Comparison of ENCODE assay signal across 20 cellular contexts in genomic region chr6:35053701-35054100, GRCh38.
DNase-seq lines count a peak whose midpoint lies in the region; ATAC-seq and TF ChIP-seq lines count a peak whose summit lies in the region.
"Had no signal": no experiment of that assay in that cellular context is flagged by ENCODE, and none has a peak within 500 bp of the region (broad histone marks: within the 10 kb centered on the region; RNA-seq: fewer than 3 reads in every experiment).

No MANE protein-coding gene starts in this region.

- DNase-seq in IMR-90 (no peak), mesenchymal stem cell (no peak), DMS114 treated with DMSO at 0.1 percent for 48 hours (lab: John Stamatoyannopoulos, UW; ENCODE audit: unreplicated experiment) (no peak)
- no peak for DNase-seq in activated T-cell treated with anti-CD3 and anti-CD28 coated beads, Interleukin-2, amount 50 U/mL, for 4 hours
- DNase-seq: activated CD4-positive, alpha-beta T cell treated with anti-CD3 and anti-CD28 coated beads, Interleukin-2, amount 10 ng/mL, durations not matched to agents 24 days and 14 days; activated CD8-positive, alpha-beta memory T cell treated with anti-CD3 and anti-CD28 coated beads, Interleukin-2, amount 50 U/mL, for 4 hours; activated gamma-delta T cell treated with Interleukin-2 at 50 U/mL for 16 hours; CD4-positive, CD25-positive, alpha-beta regulatory T cell; DMS 273 treated with DMSO at 0.1 percent for 48 hours; NCI-H526; stimulated activated CD4-positive, alpha-beta T cell treated with anti-CD3 and anti-CD28 coated beads, Interleukin-2, amount 100 ng/mL, for 24 hours; T-cell had no signal

- H4K91ac ChIP-seq in IMR-90 (ENCODE audit: insufficient read depth, low read depth, low read length) (no peak overlapping the region), mesenchymal stem cell (ENCODE audit: low read length) (no peak overlapping the region)

- H4K8ac ChIP-seq in IMR-90 (ENCODE audit: low read depth in 2 of 2, low read length in 2 of 2) (no peak overlapping the region), mesenchymal stem cell (ENCODE audit: low read length) (no peak overlapping the region)

- H3K9me1 ChIP-seq in IMR-90 (ENCODE audit: insufficient read depth, low read length): peaks cover 22% of the 10 kb centered on the region

- H3K23ac ChIP-seq in IMR-90 (ENCODE audit: low read depth, low read length): no peak overlapping the region
- no peak overlapping the region for H3K23ac ChIP-seq in mesenchymal stem cell (ENCODE audit: low read length in 2 of 2)

- H2AFZ ChIP-seq in IMR-90 (replicated peaks; ENCODE audit: low read length, poor library complexity): no peak overlapping the region
- H2AFZ ChIP-seq in mesenchymal stem cell (ENCODE audit: low read depth, low read length): no peak overlapping the region

- in situ Hi-C loops in IMR-90 (cut with MboI; ENCODE audit: low sequenced_read_pairs): no loop called here

- intact Hi-C loops in IMR-90 (cut with micrococcal nuclease): loop anchor here (5.0 kb wide), 1 partner anchor 36 kb away; no protein-coding TSS in a partner anchor

- H2BK15ac ChIP-seq in IMR-90 (ENCODE audit: low read depth, low read length) (no peak overlapping the region), mesenchymal stem cell (ENCODE audit: low read depth, poor library complexity, severe bottlenecking) (peak overlapping the region; percentile 2)

- H3K79me1 ChIP-seq in IMR-90 (ENCODE audit: low read depth in 1 of 2, low read length in 2 of 2) (peaks cover 0 to 11% of the 10 kb centered on the region in 2 experiments; a peak in 3 of 4 replicates), mesenchymal stem cell (replicated peaks; ENCODE audit: low read length, poor library complexity, severe bottlenecking) (peaks cover 11% of the 10 kb centered on the region)

- no peak overlapping the region for H2BK20ac ChIP-seq in IMR-90 (ENCODE audit: low read depth, low read length)

- no peaks in the 10 kb centered on the region for H3K27me3 Mint-ChIP-seq in activated T-cell treated with anti-CD3 and anti-CD28 coated beads, Interleukin-2, amount 50 U/mL, for 4 hours (ENCODE audit: low read depth)
- H3K27me3 Mint-ChIP-seq: activated CD4-positive, alpha-beta T cell treated with anti-CD3 and anti-CD28 coated beads, Interleukin-2, amount 10 ng/mL, durations not matched to agents 24 days and 14 days; CD4-positive, CD25-positive, alpha-beta regulatory T cell; stimulated activated naive CD8-positive, alpha-beta T cell treated with anti-CD3 and anti-CD28 coated beads, Interleukin-15, Interleukin-2, amounts not matched to agents 100 ng/mL and 50 ng/mL, for 24 hours; T-cell had no signal

- H3K9me3 Mint-ChIP-seq in activated T-cell treated with anti-CD3 and anti-CD28 coated beads, Interleukin-2, amount 50 U/mL, for 4 hours: no peaks in the 10 kb centered on the region
- H3K9me3 Mint-ChIP-seq: activated CD4-positive, alpha-beta T cell treated with anti-CD3 and anti-CD28 coated beads, Interleukin-2, amount 10 ng/mL, durations not matched to agents 24 days and 14 days; CD4-positive, CD25-positive, alpha-beta regulatory T cell; stimulated activated naive CD8-positive, alpha-beta T cell treated with anti-CD3 and anti-CD28 coated beads, Interleukin-15, Interleukin-2, amounts not matched to agents 100 ng/mL and 50 ng/mL, for 24 hours; T-cell had no signal

- no peak for TF ChIP-seq POLR2A in IMR-90 (IDR thresholded peaks at IDR 0.05; ENCODE audit: low read depth, low read length)

- H3K9me3 ChIP-seq in IMR-90 (ENCODE audit: control insufficient read depth, insufficient read depth, low read length) (no peaks in the 10 kb centered on the region), mesenchymal stem cell (ENCODE audit: control insufficient read depth, low read length) (no peaks in the 10 kb centered on the region), stomach smooth muscle (ENCODE audit: control insufficient read depth in 2 of 2, low read length in 2 of 2) (no peaks in the 10 kb centered on the region)
- H3K9me3 ChIP-seq: pancreas had no signal

- CTCF ChIA-PET in IMR-90 (lab: Yijun Ruan, JAX): interaction anchor here (0.6 kb wide), 1 partner anchor 99 kb away, joined by 3 read pairs; no protein-coding TSS in a partner anchor

- H3K4me3 ChIP-seq in IMR-90 (ENCODE audit: insufficient read depth, low read depth, low read length) (no peak overlapping the region), mesenchymal stem cell (ENCODE audit: insufficient read depth in 1 of 2, low read depth in 1 of 2, low read length in 2 of 2) (no peak overlapping the region), stomach smooth muscle (ENCODE audit: low read length in 2 of 2) (peak overlapping the region in 1 of 2 donors; percentile 49)
- H3K4me3 ChIP-seq: coronary artery, pancreas had no signal

- no peak overlapping the region; the same call in 1 of the 2 replicates for H3K4ac ChIP-seq in IMR-90 (ENCODE audit: low read depth, low read length)
- no peak overlapping the region for H3K4ac ChIP-seq in mesenchymal stem cell (ENCODE audit: low read depth in 1 of 2, low read length in 2 of 2)

- H4K5ac ChIP-seq in IMR-90 (ENCODE audit: low read depth, low read length): no peak overlapping the region

- H2BK120ac ChIP-seq in IMR-90 (ENCODE audit: low read depth, low read length) (0 out of 2 replicates have a peak overlapping the region, but pooled peaks have one; percentile 4), mesenchymal stem cell (ENCODE audit: low read depth, low read length) (no peak overlapping the region)

- H3K14ac ChIP-seq in IMR-90 (replicated peaks; ENCODE audit: low read depth, low read length) (no peak overlapping the region; the same call in 1 of the 2 replicates), mesenchymal stem cell (ENCODE audit: low read length in 2 of 2) (no peak overlapping the region)

- H3K4me1 Mint-ChIP-seq in activated T-cell treated with anti-CD3 and anti-CD28 coated beads, Interleukin-2, amount 50 U/mL, for 4 hours (ENCODE audit: low read depth): peaks cover 3% of the 10 kb centered on the region
- H3K4me1 Mint-ChIP-seq: CD4-positive, CD25-positive, alpha-beta regulatory T cell had no signal

- H2BK12ac ChIP-seq in mesenchymal stem cell (ENCODE audit: low read length in 2 of 2): peak overlapping the region in 1 of 2 experiments; percentile 42

- H3K27me3 ChIP-seq in IMR-90 (ENCODE audit: control insufficient read depth, insufficient read depth, low read length) (no peaks in the 10 kb centered on the region), mesenchymal stem cell (ENCODE audit: control insufficient read depth in 1 of 2, insufficient read depth in 1 of 2, low read length in 2 of 2) (no peaks in the 10 kb centered on the region), stomach smooth muscle (ENCODE audit: control insufficient read depth in 1 of 2, insufficient read depth in 2 of 2, low read length in 2 of 2) (no peaks in the 10 kb centered on the region)
- H3K27me3 ChIP-seq: pancreas had no signal

- no peak for ATAC-seq in IMR-90 (ENCODE audit: low read depth)
- ATAC-seq in activated T-cell treated with anti-CD3 and anti-CD28 coated beads, Interleukin-2, amount 50 U/mL, for 4 hours: no peak
- ATAC-seq in GM21528 (IDR thresholded peaks at IDR 0.05; ENCODE audit: low FRiP score, unreplicated experiment): no peak
- no peak for ATAC-seq in HG03520 (IDR thresholded peaks at IDR 0.05; ENCODE audit: unreplicated experiment)
- ATAC-seq: left colon, pancreas, T-cell had no signal

- peaks cover 25% of the 10 kb centered on the region for H3K4me1 ChIP-seq in IMR-90 (ENCODE audit: control insufficient read depth, insufficient read depth, low read length)
- peaks cover 19% of the 10 kb centered on the region for H3K4me1 ChIP-seq in mesenchymal stem cell (ENCODE audit: control insufficient read depth, insufficient read depth, low read depth, low read length)
- peaks cover 82% of the 10 kb centered on the region for H3K4me1 ChIP-seq in stomach smooth muscle (ENCODE audit: control insufficient read depth, insufficient read depth, low read length)
- H3K4me1 ChIP-seq: pancreas had no signal

- H3K27ac ChIP-seq in IMR-90 (ENCODE audit: insufficient read depth, low read length) (no peak overlapping the region), cingulate gyrus (ENCODE audit: low read depth, low read length) (peak overlapping the region; percentile 88), mesenchymal stem cell (ENCODE audit: low read length, poor library complexity, severe bottlenecking) (no peak overlapping the region), stomach smooth muscle (ENCODE audit: low read length) (peak overlapping the region; percentile 90)
- H3K27ac ChIP-seq: pancreas had no signal

- no peak overlapping the region for H2AK9ac ChIP-seq in IMR-90 (replicated peaks; ENCODE audit: low read depth, low read length, poor library complexity)

- no peak for TF ChIP-seq CTCF in IMR-90 (conservative IDR thresholded peaks at IDR 0.05; ENCODE audit: low read depth, low read length)

- no CpG with 5 or more reads among the region's 3 CpGs for WGBS in IMR-90 (ENCODE audit: extremely low coverage in 2 of 2, insufficient read length in 1 of 2), 2 experiments
- 98% methylated on average over 3 of the region's 3 CpGs for WGBS in mesenchymal stem cell

- H2BK5ac ChIP-seq in IMR-90 (ENCODE audit: low read depth, low read length, poor library complexity, severe bottlenecking): no peak overlapping the region
- no peak overlapping the region for H2BK5ac ChIP-seq in mesenchymal stem cell (ENCODE audit: low read depth, low read length, poor library complexity, severe bottlenecking)

- H3K36me3 Mint-ChIP-seq in activated T-cell treated with anti-CD3 and anti-CD28 coated beads, Interleukin-2, amount 50 U/mL, for 4 hours (ENCODE audit: insufficient read depth): peaks cover 10% of the 10 kb centered on the region

- no TSS peak for BruUV-seq in IMR-90 (replicated peaks; lab: Mats Ljungman, UMichigan)

- H3K9ac ChIP-seq in IMR-90 (ENCODE audit: low read depth, low read length) (no peak overlapping the region), mesenchymal stem cell (ENCODE audit: low read length) (no peak overlapping the region), stomach smooth muscle (ENCODE audit: low read length in 2 of 2) (peak overlapping the region; percentile 29 to 48)

- dilution Hi-C loops in IMR-90 (cut with HindIII; ENCODE audit: low sequenced_read_pairs, unreplicated experiment): no loop called here

- no peak overlapping the region for H3K56ac ChIP-seq in IMR-90 (ENCODE audit: extremely low read depth, insufficient read depth, low read length)

- peaks cover 6% of the 10 kb centered on the region for H4K20me1 ChIP-seq in IMR-90 (ENCODE audit: insufficient read depth, low read length)

- POLR2A ChIA-PET in IMR-90 (lab: Charles Lee; ENCODE audit: unreplicated experiment): interaction anchor here (0.6 kb wide), 1 partner anchor 17 kb away, joined by 4 read pairs; no protein-coding TSS in a partner anchor

- H2AK5ac ChIP-seq in IMR-90 (ENCODE audit: low read depth, low read length) (no peak overlapping the region), mesenchymal stem cell (ENCODE audit: low read length, severe bottlenecking) (no peak overlapping the region)

- H3K36me3 ChIP-seq in IMR-90 (ENCODE audit: control insufficient read depth, insufficient read depth, low read length): peaks cover 12% of the 10 kb centered on the region
- H3K36me3 ChIP-seq in mesenchymal stem cell (ENCODE audit: control insufficient read depth in 1 of 2, insufficient read depth in 2 of 2, low read depth in 1 of 2, low read length in 2 of 2): peaks cover 17 to 40% of the 10 kb centered on the region in 2 experiments
- H3K36me3 ChIP-seq in stomach smooth muscle (ENCODE audit: control insufficient read depth in 2 of 2, insufficient read depth in 2 of 2, low read length in 2 of 2): peaks cover 12 to 19% of the 10 kb centered on the region in 2 donors

- no peak for TF ChIP-seq RAD21 in IMR-90 (IDR thresholded peaks at IDR 0.05; ENCODE audit: low read length)

- no peak overlapping the region for H3K4me2 ChIP-seq in IMR-90 (ENCODE audit: low read depth, low read length)
- no peak overlapping the region for H3K4me2 ChIP-seq in mesenchymal stem cell (ENCODE audit: low read length, poor library complexity, severe bottlenecking)

- H3K4me3 Mint-ChIP-seq in activated T-cell treated with anti-CD3 and anti-CD28 coated beads, Interleukin-2, amount 50 U/mL, for 4 hours: no peak overlapping the region
- H3K4me3 Mint-ChIP-seq: activated CD4-positive, alpha-beta T cell treated with anti-CD3 and anti-CD28 coated beads, Interleukin-2, amount 10 ng/mL, durations not matched to agents 24 days and 14 days; CD4-positive, CD25-positive, alpha-beta regulatory T cell; stimulated activated naive CD8-positive, alpha-beta T cell treated with anti-CD3 and anti-CD28 coated beads, Interleukin-15, Interleukin-2, amounts not matched to agents 100 ng/mL and 50 ng/mL, for 24 hours; T-cell had no signal

- H3K18ac ChIP-seq in IMR-90 (ENCODE audit: low read depth, low read length) (no peak overlapping the region), mesenchymal stem cell (ENCODE audit: low read depth in 1 of 2, low read length in 2 of 2) (no peak overlapping the region)

Comparison
In these comparisons a context has a peak if more than half of its experiments do, and no peak if none do; other contexts are left out.
1. H3K27ac ChIP-seq: peak in cingulate gyrus (single experiment) and stomach smooth muscle (single experiment); none in IMR-90 (single experiment) and mesenchymal stem cell (single experiment).
2. H3K9ac ChIP-seq: peak in stomach smooth muscle (2 of 2); none in IMR-90 (single experiment) and mesenchymal stem cell (single experiment).